In the genomic region with DNA sequence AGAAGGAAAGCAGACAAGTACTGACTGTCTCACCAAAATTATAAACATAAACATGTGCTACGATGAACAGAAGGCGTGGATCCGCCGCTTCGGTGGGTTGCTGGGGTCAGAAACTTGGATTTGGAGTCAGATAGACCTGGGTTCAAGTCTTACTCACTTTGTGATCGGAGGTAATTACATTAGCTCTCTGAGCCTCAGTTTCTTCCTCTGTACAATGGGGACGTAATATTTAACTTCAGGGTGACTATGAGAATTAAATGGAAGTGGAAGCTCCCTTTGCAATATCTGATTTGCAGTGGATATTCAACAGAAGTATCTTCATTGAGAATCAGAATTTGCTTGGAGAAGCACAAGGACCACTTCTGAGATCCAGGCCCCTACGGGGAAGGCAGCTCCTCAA, we compare ENCODE assay signal across 25 cellular contexts. TPM values are rescaled to one million over a fixed set of nuclear protein-coding genes. Genes with fewer than 3 reads are reported as not detected.
"Had no signal": no experiment of that assay in that cellular context is flagged by ENCODE, and none has a peak within 500 bp of the region (broad histone marks: within the 10 kb centered on the region; RNA-seq: fewer than 3 reads in every experiment).

No MANE protein-coding gene starts in this region.

- H3K9me3 ChIP-seq: esophagus squamous epithelium, gastrocnemius medialis, heart left ventricle, left lung, lower lobe of right lung had no signal

- ATAC-seq: gastrocnemius medialis; heart left ventricle; left cardiac atrium; left lung; left ventricle myocardium superior; lower lobe of right lung; naive thymus-derived CD4-positive, alpha-beta T cell had no signal

- H3K79me2 ChIP-seq: hepatocyte had no signal

- H3K36me3 ChIP-seq: esophagus squamous epithelium, gastrocnemius medialis, heart left ventricle, left lung, lower lobe of right lung had no signal

- H3K27me3 ChIP-seq: dorsolateral prefrontal cortex had no signal

- FAIRE-seq: colon, endothelial cell of umbilical vein had no signal

- H2AFZ ChIP-seq: hepatocyte had no signal

- H3K4me2 ChIP-seq: hepatocyte had no signal

- H3K27ac ChIP-seq: coronary artery, esophagus squamous epithelium, gastrocnemius medialis, heart left ventricle, hepatocyte, left lung, lower lobe of right lung had no signal

- H3K4me3 ChIP-seq: coronary artery, dorsolateral prefrontal cortex, esophagus squamous epithelium, gastrocnemius medialis, heart left ventricle, hepatocyte, left lung, lower lobe of right lung had no signal

- DNase-seq: dermis blood vessel endothelial cell; dorsolateral prefrontal cortex; effector CD4-positive, alpha-beta T cell; effector memory CD4-positive, alpha-beta T cell; esophagus squamous epithelium; foreskin melanocyte; gastrocnemius medialis; heart left ventricle; hypothalamus; immature natural killer cell; islet precursor cell; left cardiac atrium; left lung; left ventricle myocardium superior; mesenchymal stem cell; naive thymus-derived CD4-positive, alpha-beta T cell had no signal

RNA-seq across cellular contexts. Expression of a gene that starts 6.2 kb away (rescaled TPM):
- total RNA-seq: dermis blood vessel endothelial cell, epithelial cell of proximal tubule, gastrocnemius medialis, glomerular endothelial cell, kidney epithelial cell, lung microvascular endothelial cell had no signal
- polyA plus RNA-seq: immature natural killer cell; naive thymus-derived CD4-positive, alpha-beta T cell had no signal
